In the genomic region with DNA sequence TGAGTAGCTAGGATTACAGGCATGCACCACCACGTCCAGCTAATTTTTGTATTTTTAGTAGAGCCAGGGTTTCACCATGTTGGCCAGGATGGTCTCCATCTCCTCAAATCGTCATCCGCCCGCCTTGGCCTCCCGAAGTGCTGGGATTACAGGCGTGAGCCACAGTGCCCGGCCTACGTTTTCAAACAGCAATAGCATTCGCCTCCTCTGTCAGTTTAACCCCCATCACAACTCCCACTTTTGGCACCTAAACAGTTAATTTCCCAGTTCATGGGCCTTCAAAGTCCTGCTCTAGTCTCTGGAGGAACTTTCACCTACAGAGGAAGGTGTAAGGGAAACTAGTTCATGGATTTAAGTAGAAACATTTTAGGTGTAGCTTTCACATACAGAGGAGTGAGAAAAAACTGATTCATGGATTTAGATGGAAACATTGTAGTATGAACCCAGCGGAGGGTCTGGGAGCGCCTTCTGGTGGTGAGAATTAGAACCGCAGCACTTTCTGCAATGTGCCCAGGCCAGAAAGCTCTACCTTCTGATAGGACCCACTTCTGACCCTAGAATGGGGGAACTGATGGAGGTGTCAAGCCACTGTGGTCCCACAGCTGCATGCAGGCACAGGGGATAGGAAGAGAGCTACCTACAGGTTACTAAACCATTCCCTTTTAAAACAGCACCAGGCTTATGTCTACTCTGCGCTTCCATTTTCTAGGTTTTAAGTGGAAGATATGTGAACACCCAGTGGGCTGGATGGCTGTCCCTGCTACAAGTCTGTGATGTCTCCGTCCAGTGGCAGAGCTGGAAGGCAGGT, we compare ENCODE assay signal across 1 cellular context.
TF ChIP-seq lines count a peak whose summit lies in the region.

No MANE protein-coding gene starts in this region.

TF ChIP-seq in HepG2, 621 proteins besides CTCF, POLR2A, EP300 and RAD21 (continued from another document):
- TF ChIP-seq, protein P1, sequence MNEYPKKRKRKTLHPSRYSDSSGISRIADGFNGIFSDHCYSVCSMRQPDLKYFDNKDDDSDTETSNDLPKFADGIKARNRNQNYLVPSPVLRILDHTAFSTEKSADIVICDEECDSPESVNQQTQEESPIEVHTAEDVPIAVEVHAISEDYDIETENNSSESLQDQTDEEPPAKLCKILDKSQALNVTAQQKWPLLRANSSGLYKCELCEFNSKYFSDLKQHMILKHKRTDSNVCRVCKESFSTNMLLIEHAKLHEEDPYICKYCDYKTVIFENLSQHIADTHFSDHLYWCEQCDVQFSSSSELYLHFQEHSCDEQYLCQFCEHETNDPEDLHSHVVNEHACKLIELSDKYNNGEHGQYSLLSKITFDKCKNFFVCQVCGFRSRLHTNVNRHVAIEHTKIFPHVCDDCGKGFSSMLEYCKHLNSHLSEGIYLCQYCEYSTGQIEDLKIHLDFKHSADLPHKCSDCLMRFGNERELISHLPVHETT (CRISPR knock-in tag; conservative IDR thresholded peaks at IDR 0.05), result 0 out of 2 replicates have a peak, but pooled peaks have one; percentile 27
- no peak for TF ChIP-seq GFI1 (CRISPR knock-in tag; IDR thresholded peaks at IDR 0.05; ENCODE audit: borderline replicate concordance)
- TF ChIP-seq AHR (CRISPR knock-in tag; IDR thresholded peaks at IDR 0.05), result 0 out of 2 replicates have a peak, but pooled peaks have one; percentile 59
